Comparison of ENCODE assay signal across 10 cellular contexts in the genomic region with DNA sequence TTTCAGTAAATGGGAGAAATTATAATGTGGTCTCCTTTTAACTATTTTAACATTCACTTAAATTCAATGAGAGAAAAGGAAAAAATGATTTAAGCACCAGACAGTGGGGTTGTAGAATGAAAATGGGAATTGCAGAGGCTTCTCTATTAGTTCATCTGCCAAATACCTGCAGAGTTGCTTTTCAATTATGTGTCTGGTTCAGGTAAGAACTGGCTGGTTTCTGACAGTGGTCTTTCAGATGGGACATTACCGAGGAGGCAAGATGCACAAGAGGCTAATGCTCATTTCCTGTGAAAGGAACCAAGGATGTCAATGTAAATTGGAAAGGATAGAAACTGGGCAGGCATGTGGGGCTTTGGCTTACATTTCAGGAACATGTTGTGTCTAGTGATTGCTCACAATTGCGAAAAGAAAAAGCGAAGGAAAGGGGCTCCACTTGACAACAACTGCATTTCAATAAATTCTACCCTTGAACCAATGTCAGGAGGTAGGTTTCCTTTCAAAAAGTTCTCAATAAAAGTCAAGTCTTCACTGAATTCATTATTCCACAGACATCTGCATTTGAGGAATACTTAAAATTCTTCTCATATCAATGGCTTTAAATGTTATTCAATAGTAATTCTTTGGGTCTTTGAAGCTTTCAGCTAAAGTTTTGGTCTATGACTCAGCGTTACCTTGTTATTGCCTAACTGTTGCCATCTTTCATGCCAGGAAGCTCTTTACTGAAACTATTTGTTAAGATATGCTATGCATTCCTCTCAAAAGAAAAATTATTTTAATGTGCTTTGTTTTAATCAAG.
A peak's percentile ranks its signal among the peaks of the same experiment; 100 is the strongest.
DNase-seq lines count a peak whose midpoint lies in the region; ATAC-seq and TF ChIP-seq lines count a peak whose summit lies in the region.
"Had no signal": no experiment of that assay in that cellular context is flagged by ENCODE, and none has a peak within 500 bp of the region (broad histone marks: within the 10 kb centered on the region; RNA-seq: fewer than 3 reads in every experiment).

No MANE protein-coding gene starts in this region.

- no peaks in the 10 kb centered on the region for H3K9me3 ChIP-seq in BLaER1
- H3K9me3 ChIP-seq in HUES48 (ENCODE audit: control insufficient read depth, insufficient read depth, low read length): no peaks in the 10 kb centered on the region
- no peaks in the 10 kb centered on the region for H3K9me3 ChIP-seq in Peyer's patch

- H3K27ac ChIP-seq in BLaER1: no peak overlapping the region
- peak overlapping the region; percentile 71 for H3K27ac ChIP-seq in HUES48 (ENCODE audit: low read depth, low read length)
- H3K27ac ChIP-seq in Peyer's patch: no peak overlapping the region

- H3K4me2 ChIP-seq in BLaER1: peak overlapping the region; percentile 4; the same call in 1 of the 2 replicates

- peak overlapping the region; percentile 5 for H3K27ac Mint-ChIP-seq in activated naive CD8-positive, alpha-beta T cell treated with anti-CD3 and anti-CD28 coated beads, Interleukin-2, amount 50 U/mL, for 24 hours
- H3K27ac Mint-ChIP-seq: memory B cell had no signal

- no peak for ATAC-seq in activated naive CD8-positive, alpha-beta T cell treated with anti-CD3 and anti-CD28 coated beads, Interleukin-2, amount 50 U/mL, for 24 hours

- no peak overlapping the region for H3K4me3 Mint-ChIP-seq in activated naive CD8-positive, alpha-beta T cell treated with anti-CD3 and anti-CD28 coated beads, Interleukin-2, amount 50 U/mL, for 24 hours
- H3K4me3 Mint-ChIP-seq: memory B cell had no signal

- H3K9ac ChIP-seq in BLaER1: no peak overlapping the region
- H3K9ac ChIP-seq in HUES48 (ENCODE audit: low read depth, low read length): peak overlapping the region; percentile 19; the same call in 1 of the 2 replicates

- no peak for TF ChIP-seq CTCF in Peyer's patch (IDR thresholded peaks at IDR 0.05)

- no peak for TF ChIP-seq POLR2A in Peyer's patch (IDR thresholded peaks at IDR 0.05)

- no peaks in the 10 kb centered on the region for H3K36me3 ChIP-seq in BLaER1
- no peaks in the 10 kb centered on the region for H3K36me3 ChIP-seq in HUES48 (ENCODE audit: control insufficient read depth, insufficient read depth, low read length)
- no peaks in the 10 kb centered on the region for H3K36me3 ChIP-seq in Peyer's patch

- H3K27me3 ChIP-seq in BLaER1: no peaks in the 10 kb centered on the region
- no peaks in the 10 kb centered on the region for H3K27me3 ChIP-seq in HUES48 (ENCODE audit: control insufficient read depth, insufficient read depth, low read length)
- H3K27me3 ChIP-seq in Peyer's patch: no peaks in the 10 kb centered on the region

- H3K4me1 Mint-ChIP-seq in activated naive CD8-positive, alpha-beta T cell treated with anti-CD3 and anti-CD28 coated beads, Interleukin-2, amount 50 U/mL, for 24 hours: peaks cover 4% of the 10 kb centered on the region
- H3K4me1 Mint-ChIP-seq: memory B cell had no signal

- peaks cover 8% of the 10 kb centered on the region; the same call in 1 of the 2 replicates for H3K4me1 ChIP-seq in BLaER1
- H3K4me1 ChIP-seq in HUES48 (ENCODE audit: control insufficient read depth, insufficient read depth, low read length): peaks cover 18% of the 10 kb centered on the region
- H3K4me1 ChIP-seq in Peyer's patch: no peaks in the 10 kb centered on the region

- no peaks in the 10 kb centered on the region for H3K9me3 Mint-ChIP-seq in activated naive CD8-positive, alpha-beta T cell treated with anti-CD3 and anti-CD28 coated beads, Interleukin-2, amount 50 U/mL, for 24 hours
- H3K9me3 Mint-ChIP-seq: memory B cell had no signal

- no peak overlapping the region for H3K4me3 ChIP-seq in BLaER1
- 0 out of 2 replicates have a peak overlapping the region, but pooled peaks have one; percentile 3 for H3K4me3 ChIP-seq in HUES48 (ENCODE audit: low read depth, low read length)
- H3K4me3 ChIP-seq in Peyer's patch: no peak overlapping the region

- H4K20me1 ChIP-seq in BLaER1: no peaks in the 10 kb centered on the region

- no peak for DNase-seq in activated naive CD8-positive, alpha-beta T cell treated with anti-CD3 and anti-CD28 coated beads, Interleukin-2, amount 50 U/mL, for 24 hours
- DNase-seq in kidney glomerular epithelial cell (lab: John Stamatoyannopoulos, UW) (peak; percentile 51), inferior parietal cortex (ENCODE audit: extremely low spot score) (no peak), Peyer's patch (no peak), cerebellar cortex (ENCODE audit: low spot score) (no peak), NCI-H1105 (lab: John Stamatoyannopoulos, UW) (no peak)
- DNase-seq: NCI-H2081 had no signal

- H3K36me3 Mint-ChIP-seq in activated naive CD8-positive, alpha-beta T cell treated with anti-CD3 and anti-CD28 coated beads, Interleukin-2, amount 50 U/mL, for 24 hours (ENCODE audit: low read depth): no peaks in the 10 kb centered on the region
- H3K36me3 Mint-ChIP-seq: memory B cell had no signal

- H3K27me3 Mint-ChIP-seq in activated naive CD8-positive, alpha-beta T cell treated with anti-CD3 and anti-CD28 coated beads, Interleukin-2, amount 50 U/mL, for 24 hours: peaks cover 2% of the 10 kb centered on the region
